ENCODE assay signal across 17 cellular contexts in genomic region chr17:60628252-60628889, GRCh38.
"Had no signal": no experiment of that assay in that cellular context is flagged by ENCODE, and none has a peak within 500 bp of the region (broad histone marks: within the 10 kb centered on the region; RNA-seq: fewer than 3 reads in every experiment).

No MANE protein-coding gene starts in this region.

- ATAC-seq: effector memory CD8-positive, alpha-beta T cell; left ventricle myocardium superior; naive thymus-derived CD8-positive, alpha-beta T cell had no signal

- H3K4me3 ChIP-seq: esophagus squamous epithelium, lung, right atrium auricular region, stomach, thoracic aorta, transverse colon had no signal

- H3K27me3 Mint-ChIP-seq: effector memory CD8-positive, alpha-beta T cell; naive thymus-derived CD8-positive, alpha-beta T cell had no signal

- H3K9me3 Mint-ChIP-seq: effector memory CD8-positive, alpha-beta T cell; immature natural killer cell; naive thymus-derived CD8-positive, alpha-beta T cell had no signal

- H3K27ac Mint-ChIP-seq: immature natural killer cell had no signal

- H3K9me3 ChIP-seq: esophagus squamous epithelium, neutrophil, right atrium auricular region, stomach, thoracic aorta, transverse colon had no signal

- H3K4me3 Mint-ChIP-seq: effector memory CD8-positive, alpha-beta T cell; immature natural killer cell; naive thymus-derived CD8-positive, alpha-beta T cell had no signal

- DNase-seq: effector memory CD8-positive, alpha-beta T cell; esophagus squamous epithelium; foreskin fibroblast; immature natural killer cell; left ventricle myocardium superior; mesendoderm; naive thymus-derived CD8-positive, alpha-beta T cell; small intestine; stimulated activated CD4-positive, alpha-beta T cell treated with anti-CD3 and anti-CD28 coated beads, Interleukin-12 subunit alpha, Interleukin-12 subunit beta, amount 100 ng/mL, for 4 hours; stimulated activated naive CD4-positive, alpha-beta T cell; stomach; substantia nigra; transverse colon had no signal

- H3K4me1 ChIP-seq: right atrium auricular region, stomach, transverse colon had no signal
